Comparison of ENCODE assay signal across 8 cellular contexts in the genomic region with DNA sequence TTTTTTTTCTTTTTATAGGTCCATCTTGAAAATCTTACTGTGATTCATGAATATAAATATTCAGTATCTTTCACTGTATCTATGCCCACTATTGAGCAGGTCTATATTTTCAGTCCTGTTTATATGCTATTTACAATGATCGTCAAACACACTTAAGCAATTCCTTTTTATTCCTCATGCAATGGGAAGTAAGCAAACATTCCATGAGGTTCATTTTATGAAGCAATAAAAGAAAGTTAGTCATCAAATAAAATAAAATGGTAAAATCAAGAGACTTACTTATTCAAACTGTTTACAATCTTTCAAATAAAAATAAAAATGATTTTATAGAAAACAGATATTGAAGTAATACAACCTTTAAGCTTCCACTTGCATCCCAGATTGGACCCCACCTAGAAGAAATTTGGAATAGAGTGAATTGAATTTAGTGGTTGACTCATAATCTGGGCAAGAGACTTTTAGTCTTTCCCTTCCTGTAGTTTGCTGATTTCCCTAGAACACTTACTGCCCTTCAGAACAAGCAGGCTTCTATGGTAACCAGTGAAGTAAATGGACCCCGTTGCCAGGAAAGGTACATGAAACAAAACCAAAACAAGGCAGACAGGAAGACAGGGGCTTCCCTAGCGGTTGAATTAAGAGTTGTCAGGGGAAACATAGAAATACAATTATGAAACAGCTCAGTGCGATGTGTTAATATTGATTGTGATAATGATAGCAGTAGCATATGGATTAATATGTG.
DNase-seq lines count a peak whose midpoint lies in the region; ATAC-seq and TF ChIP-seq lines count a peak whose summit lies in the region.

No MANE protein-coding gene starts in this region.

- no peaks in the 10 kb centered on the region for H3K36me3 Mint-ChIP-seq in CD8-positive, alpha-beta memory T cell
- no peaks in the 10 kb centered on the region for H3K36me3 Mint-ChIP-seq in T-cell
- no peaks in the 10 kb centered on the region for H3K36me3 Mint-ChIP-seq in neural progenitor cell

- peak overlapping the region; percentile 0 for H3K4me3 ChIP-seq in CD8-positive, alpha-beta memory T cell (ENCODE audit: low read length)
- no peak overlapping the region for H3K4me3 ChIP-seq in effector memory CD4-positive, alpha-beta T cell (ENCODE audit: insufficient read depth, low read depth, low read length, poor library complexity, severe bottlenecking)
- H3K4me3 ChIP-seq in neural progenitor cell: no peak overlapping the region

- no peaks in the 10 kb centered on the region for H3K79me2 ChIP-seq in neural progenitor cell (ENCODE audit: low read depth)

- peak overlapping the region; percentile 40 for H3K27ac ChIP-seq in CD8-positive, alpha-beta memory T cell (ENCODE audit: low read depth, low read length)
- H3K27ac ChIP-seq in effector memory CD4-positive, alpha-beta T cell (ENCODE audit: insufficient read depth, low read length, poor library complexity, severe bottlenecking): peak overlapping the region; percentile 83
- H3K27ac ChIP-seq in neural progenitor cell: no peak overlapping the region

- H3K4me1 Mint-ChIP-seq in CD8-positive, alpha-beta memory T cell: peaks cover 47 to 74% (median 68%) of the 10 kb centered on the region in 3 donors
- peaks cover 50 to 69% (median 50%) of the 10 kb centered on the region in 3 donors for H3K4me1 Mint-ChIP-seq in T-cell
- peaks cover 43% of the 10 kb centered on the region for H3K4me1 Mint-ChIP-seq in neural progenitor cell

- peak overlapping the region; percentile 66 to 96 (median 88) for H3K27ac Mint-ChIP-seq in CD8-positive, alpha-beta memory T cell
- H3K27ac Mint-ChIP-seq in T-cell: peak overlapping the region; percentile 81 to 87
- H3K27ac Mint-ChIP-seq in neural progenitor cell: peak overlapping the region; percentile 38

- H3F3A ChIP-seq in neural progenitor cell (ENCODE audit: low read depth): no peaks in the 10 kb centered on the region

- no peak overlapping the region for H2AFZ ChIP-seq in neural progenitor cell (replicated peaks)

- no peaks in the 10 kb centered on the region for H3K36me3 ChIP-seq in CD8-positive, alpha-beta memory T cell (ENCODE audit: insufficient read depth, low read length)
- H3K36me3 ChIP-seq in effector memory CD4-positive, alpha-beta T cell (ENCODE audit: control insufficient read depth, insufficient read depth, low read length): no peaks in the 10 kb centered on the region
- H3K36me3 ChIP-seq in neural progenitor cell: no peaks in the 10 kb centered on the region

- no peaks in the 10 kb centered on the region for H4K20me1 ChIP-seq in neural progenitor cell (ENCODE audit: low read depth)

- peak in 4 of 5 donors; percentile 48 to 88 (median 84) for DNase-seq in CD8-positive, alpha-beta memory T cell
- DNase-seq in GM19240 (ENCODE audit: insufficient read length, low spot score) (peak; percentile 54), T-cell (peak in 31 of 34 experiments; percentile 17 to 77 (median 56)), neural progenitor cell (ENCODE audit: low spot score) (no peak), SHP77 (lab: John Stamatoyannopoulos, UW) (no peak), SKM-1 treated with dmso at 0.1 percent for 144 hours (lab: John Stamatoyannopoulos, UW; ENCODE audit: unreplicated experiment) (no peak)
- DNase-seq in effector memory CD4-positive, alpha-beta T cell: peak; percentile 45 to 60 (median 60)

- H3K9me3 Mint-ChIP-seq in CD8-positive, alpha-beta memory T cell: no peaks in the 10 kb centered on the region
- H3K9me3 Mint-ChIP-seq in T-cell (no peaks in the 10 kb centered on the region), neural progenitor cell (peaks cover 6% of the 10 kb centered on the region)

- no peak overlapping the region for H3K4me2 ChIP-seq in neural progenitor cell

- H3K4me1 ChIP-seq in CD8-positive, alpha-beta memory T cell (ENCODE audit: insufficient read depth, low read length): peaks cover 40% of the 10 kb centered on the region
- peaks cover 29% of the 10 kb centered on the region for H3K4me1 ChIP-seq in effector memory CD4-positive, alpha-beta T cell (ENCODE audit: control insufficient read depth, insufficient read depth, low read length, poor library complexity, severe bottlenecking)
- peaks cover 39% of the 10 kb centered on the region for H3K4me1 ChIP-seq in neural progenitor cell

- no peaks in the 10 kb centered on the region for H3K27me3 ChIP-seq in CD8-positive, alpha-beta memory T cell (ENCODE audit: insufficient read depth, low read length, poor library complexity, severe bottlenecking)
- H3K27me3 ChIP-seq in effector memory CD4-positive, alpha-beta T cell (replicated peaks; ENCODE audit: control insufficient read depth, insufficient read depth, low read length, poor library complexity, severe bottlenecking): no peaks in the 10 kb centered on the region
- no peaks in the 10 kb centered on the region for H3K27me3 ChIP-seq in neural progenitor cell

- peak; percentile 98 for ATAC-seq in HG03175 (IDR thresholded peaks at IDR 0.05; ENCODE audit: unreplicated experiment)
- ATAC-seq in T-cell (replicated peaks in 1 of 4): peak; percentile 81 to 97 (median 84)

- H3K9me3 ChIP-seq in CD8-positive, alpha-beta memory T cell (ENCODE audit: low read length): no peaks in the 10 kb centered on the region
- no peaks in the 10 kb centered on the region for H3K9me3 ChIP-seq in effector memory CD4-positive, alpha-beta T cell (ENCODE audit: control insufficient read depth, low read length)
- H3K9me3 ChIP-seq in neural progenitor cell (ENCODE audit: low read depth): no peaks in the 10 kb centered on the region

- H3K27me3 Mint-ChIP-seq in CD8-positive, alpha-beta memory T cell: no peaks in the 10 kb centered on the region
- H3K27me3 Mint-ChIP-seq in T-cell: no peaks in the 10 kb centered on the region
- H3K27me3 Mint-ChIP-seq in neural progenitor cell (ENCODE audit: insufficient read depth, low read depth): no peaks in the 10 kb centered on the region

- POLR2A ChIA-PET in CD8-positive, alpha-beta memory T cell (lab: Charles Lee): interaction anchor here (0.7 to 1.5 kb wide), 2 partner anchors 86 to 241 kb away, joined by 3 read pairs; a partner anchor contains a TSS
- POLR2A ChIA-PET in T-cell (lab: Charles Lee): interaction anchor here (0.6 to 3.3 kb wide), 12 partner anchors 10 to 317 kb away, joined by 3 to 35 read pairs (median 3); a partner anchor contains a TSS

- CTCF ChIA-PET in CD8-positive, alpha-beta memory T cell (lab: Charles Lee): interaction anchor here (0.7 to 2.3 kb wide), 9 partner anchors 11 to 406 kb away, joined by 3 to 7 read pairs (median 3); a partner anchor contains a TSS
- CTCF ChIA-PET in T-cell (lab: Charles Lee): interaction anchor here (0.5 to 1.8 kb wide), 11 partner anchors 8 to 700 kb away, joined by 3 to 9 read pairs (median 3); no protein-coding TSS in a partner anchor

- peak overlapping the region; percentile 4 to 54 (median 38) for H3K4me3 Mint-ChIP-seq in CD8-positive, alpha-beta memory T cell
- H3K4me3 Mint-ChIP-seq in T-cell: peak overlapping the region; percentile 18 to 41 (median 34)
- H3K4me3 Mint-ChIP-seq in neural progenitor cell: no peak overlapping the region

- peak; percentile 5 for TF ChIP-seq CTCF in neural progenitor cell (IDR thresholded peaks at IDR 0.05)

- no peak overlapping the region for H3K9ac ChIP-seq in neural progenitor cell

Comparison
In these comparisons a context has a peak if more than half of its experiments do, and no peak if none do; other contexts are left out.
1. DNase-seq: peak in CD8-positive, alpha-beta memory T cell (4 of 5), GM19240 (single experiment), T-cell (31 of 34) and effector memory CD4-positive, alpha-beta T cell (3 of 3); none in neural progenitor cell (single experiment), SHP77 (0 of 2) and SKM-1 treated with dmso at 0.1 percent for 144 hours (single experiment).
2. H3K27ac Mint-ChIP-seq: peak in every context shown above with its lines; median percentile 88 in CD8-positive, alpha-beta memory T cell; 84 in T-cell; 38 in neural progenitor cell.